Comparison of ENCODE assay signal across 10 cellular contexts in genomic region chr3:151770941-151771340, GRCh38. TPM values are rescaled to one million over a fixed set of nuclear protein-coding genes. Genes with fewer than 3 reads are reported as not detected.
DNase-seq lines count a peak whose midpoint lies in the region; ATAC-seq and TF ChIP-seq lines count a peak whose summit lies in the region.
"Had no signal": no experiment of that assay in that cellular context is flagged by ENCODE, and none has a peak within 500 bp of the region (broad histone marks: within the 10 kb centered on the region; RNA-seq: fewer than 3 reads in every experiment).

No MANE protein-coding gene starts in this region.

- H3K27ac ChIP-seq in prostate gland = no peak overlapping the region
- H3K27ac ChIP-seq: VCaP had no signal

- no peak for TF ChIP-seq CTCF in prostate gland (IDR thresholded peaks at IDR 0.05)

- DNase-seq in Daoy (ENCODE audit: low read depth) = peak; percentile 12
- DNase-seq in UCSD-AML1 (lab: John Stamatoyannopoulos, UW; ENCODE audit: unreplicated experiment) = peak; percentile 8
- peak; percentile 72 for DNase-seq in left cardiac atrium
- peak; percentile 49 for DNase-seq in pulmonary artery endothelial cell (ENCODE audit: low read depth, low spot score)
- DNase-seq in DMS153 (lab: John Stamatoyannopoulos, UW) = no peak
- DNase-seq in stimulated activated naive CD4-positive, alpha-beta T cell (lab: John Stamatoyannopoulos, UW) = no peak
- no peak for DNase-seq in NCI-H2227 (lab: John Stamatoyannopoulos, UW; ENCODE audit: unreplicated experiment)
- no peak for DNase-seq in prostate gland (ENCODE audit: low spot score)
- DNase-seq: immature natural killer cell had no signal

- WGBS in prostate gland = 32% methylated on average over 4 of the region's 4 CpGs

- H3K4me3 ChIP-seq in prostate gland = no peak overlapping the region

- H3K4me1 ChIP-seq in prostate gland (replicated peaks) = no peaks in the 10 kb centered on the region

- TF ChIP-seq POLR2A in prostate gland (IDR thresholded peaks at IDR 0.05) = no peak

- H3K27me3 ChIP-seq in prostate gland (replicated peaks; ENCODE audit: insufficient read depth) = no peaks in the 10 kb centered on the region

- peak; percentile 90 to 93 for ATAC-seq in left cardiac atrium

- H3K9me3 ChIP-seq in prostate gland = no peaks in the 10 kb centered on the region

- intact Hi-C loops in left cardiac atrium (cut with DNase I) (no loop called here), prostate gland (cut with DNase I) (no loop called here)

- no peaks in the 10 kb centered on the region for H3K36me3 ChIP-seq in prostate gland

RNA-seq across cellular contexts. Expression of gene AADACL2, which starts 37.2 kb away (rescaled TPM):
- not detected in 2 replicates for total RNA-seq in Daoy (2014; rRNA removed; shearing (Covaris generic))
- total RNA-seq in left cardiac atrium = not detected
- not detected in 2 replicates for total RNA-seq in pulmonary artery endothelial cell
- total RNA-seq in prostate gland = under 1 TPM in 1 of 2 donors, not detected in 1; 0.62 TPM

RNA-seq across cellular contexts. Expression of gene AADAC, which starts 43.0 kb away (rescaled TPM):
- total RNA-seq in Daoy (2014; rRNA removed; shearing (Covaris generic)) = not detected in 2 replicates
- total RNA-seq in left cardiac atrium = 1 to 10 TPM; 1.4 to 2.7 TPM
- not detected in 2 replicates for total RNA-seq in pulmonary artery endothelial cell
- not detected for total RNA-seq in prostate gland

Comparison
In these comparisons a context has a peak if more than half of its experiments do, and no peak if none do; other contexts are left out.
1. DNase-seq: peak in Daoy (single experiment), UCSD-AML1 (single experiment), left cardiac atrium (single experiment) and pulmonary artery endothelial cell (single experiment); none in DMS153 (single experiment), stimulated activated naive CD4-positive, alpha-beta T cell (0 of 6), NCI-H2227 (single experiment) and prostate gland (single experiment).